In genomic region chr12:20439634-20440033, GRCh38 we compare ENCODE assay signal across 15 cellular contexts.
"Had no signal": no experiment of that assay in that cellular context is flagged by ENCODE, and none has a peak within 500 bp of the region (broad histone marks: within the 10 kb centered on the region; RNA-seq: fewer than 3 reads in every experiment).

No MANE protein-coding gene starts in this region.

- H3K9me3 ChIP-seq: breast epithelium, SJSA1, upper lobe of right lung had no signal

- H3K4me1 Mint-ChIP-seq: activated CD4-positive, alpha-beta T cell treated with anti-CD3 and anti-CD28 coated beads, Interleukin-2, amount 10 ng/mL, durations not matched to agents 24 days and 14 days; activated naive CD8-positive, alpha-beta T cell treated with anti-CD3 and anti-CD28 coated beads, Interleukin-2, amount 10 ng/mL, durations not matched to agents 7 days and 5 days; memory B cell had no signal

- H3K27me3 Mint-ChIP-seq: activated CD4-positive, alpha-beta T cell treated with anti-CD3 and anti-CD28 coated beads, Interleukin-2, amount 10 ng/mL, durations not matched to agents 24 days and 14 days; memory B cell; stimulated activated naive CD8-positive, alpha-beta T cell treated with anti-CD3 and anti-CD28 coated beads, Interleukin-15, Interleukin-2, amounts not matched to agents 100 ng/mL and 50 ng/mL, for 24 hours had no signal

- DNase-seq: activated CD4-positive, alpha-beta T cell treated with anti-CD3 and anti-CD28 coated beads, Interleukin-2, amount 10 ng/mL, durations not matched to agents 24 days and 14 days; activated CD4-positive, CD25-positive, alpha-beta regulatory T cell; activated naive CD8-positive, alpha-beta T cell treated with anti-CD3 and anti-CD28 coated beads, Interleukin-2, amount 10 ng/mL, durations not matched to agents 7 days and 5 days; anterior cingulate cortex; foreskin keratinocyte; upper lobe of right lung had no signal

- H3K36me3 Mint-ChIP-seq: activated naive CD8-positive, alpha-beta T cell treated with anti-CD3 and anti-CD28 coated beads, Interleukin-2, amount 10 ng/mL, durations not matched to agents 7 days and 5 days; memory B cell; natural killer cell treated with Interleukin-12 subunit alpha and Interleukin-12 subunit beta and Interleukin-15 and Interleukin-18, amount 100 ng/mL, for 72 hours had no signal

- ATAC-seq: esophagus mucosa; foreskin keratinocyte; left lobe of liver; natural killer cell treated with Interleukin-12 subunit alpha and Interleukin-12 subunit beta and Interleukin-15 and Interleukin-18, amount 100 ng/mL, for 72 hours; upper lobe of right lung had no signal

- H3K36me3 ChIP-seq: breast epithelium, SJSA1, upper lobe of right lung had no signal

- H3K4me3 Mint-ChIP-seq: activated CD4-positive, alpha-beta T cell treated with anti-CD3 and anti-CD28 coated beads, Interleukin-2, amount 10 ng/mL, durations not matched to agents 24 days and 14 days; activated naive CD8-positive, alpha-beta T cell treated with anti-CD3 and anti-CD28 coated beads, Interleukin-2, amount 10 ng/mL, durations not matched to agents 7 days and 5 days; activated T-helper 1 cell treated with anti-CD3 and anti-CD28 coated beads, Interleukin-12 subunit alpha, Interleukin-12 subunit beta, Interleukin-2, Interleukin-4 antibody, amounts not matched to agents 30 ng/mL and 10 ng/mL and 1 ng/mL, durations not matched to agents 14 hours and 24 hours and 36 hours; memory B cell; natural killer cell treated with Interleukin-12 subunit alpha and Interleukin-12 subunit beta and Interleukin-15 and Interleukin-18, amount 100 ng/mL, for 72 hours; stimulated activated naive CD8-positive, alpha-beta T cell treated with anti-CD3 and anti-CD28 coated beads, Interleukin-15, Interleukin-2, amounts not matched to agents 100 ng/mL and 50 ng/mL, for 24 hours; T-helper 2 cell treated with Interferon-gamma antibody and Interleukin-4, amounts not matched to agents 5 μg/mL and 100 μg/mL, for 36 hours had no signal

- H3K4me1 ChIP-seq: breast epithelium, foreskin keratinocyte, SJSA1, upper lobe of right lung had no signal

- H3K4me3 ChIP-seq: breast epithelium, SJSA1, upper lobe of right lung had no signal

- H3K27me3 ChIP-seq: breast epithelium, foreskin keratinocyte, SJSA1, upper lobe of right lung had no signal

- H3K27ac Mint-ChIP-seq: activated CD4-positive, alpha-beta T cell treated with anti-CD3 and anti-CD28 coated beads, Interleukin-2, amount 10 ng/mL, durations not matched to agents 24 days and 14 days; activated naive CD8-positive, alpha-beta T cell treated with anti-CD3 and anti-CD28 coated beads, Interleukin-2, amount 10 ng/mL, durations not matched to agents 7 days and 5 days; activated T-helper 1 cell treated with anti-CD3 and anti-CD28 coated beads, Interleukin-12 subunit alpha, Interleukin-12 subunit beta, Interleukin-2, Interleukin-4 antibody, amounts not matched to agents 30 ng/mL and 10 ng/mL and 1 ng/mL, durations not matched to agents 14 hours and 24 hours and 36 hours; memory B cell; natural killer cell treated with Interleukin-12 subunit alpha and Interleukin-12 subunit beta and Interleukin-15 and Interleukin-18, amount 100 ng/mL, for 72 hours; stimulated activated naive CD8-positive, alpha-beta T cell treated with anti-CD3 and anti-CD28 coated beads, Interleukin-15, Interleukin-2, amounts not matched to agents 100 ng/mL and 50 ng/mL, for 24 hours; T-helper 2 cell treated with Interferon-gamma antibody and Interleukin-4, amounts not matched to agents 5 μg/mL and 100 μg/mL, for 36 hours had no signal

- H3K27ac ChIP-seq: breast epithelium, foreskin keratinocyte, SJSA1, upper lobe of right lung had no signal

- H3K9me3 Mint-ChIP-seq: activated CD4-positive, alpha-beta T cell treated with anti-CD3 and anti-CD28 coated beads, Interleukin-2, amount 10 ng/mL, durations not matched to agents 24 days and 14 days; activated naive CD8-positive, alpha-beta T cell treated with anti-CD3 and anti-CD28 coated beads, Interleukin-2, amount 10 ng/mL, durations not matched to agents 7 days and 5 days; activated T-helper 1 cell treated with anti-CD3 and anti-CD28 coated beads, Interleukin-12 subunit alpha, Interleukin-12 subunit beta, Interleukin-2, Interleukin-4 antibody, amounts not matched to agents 30 ng/mL and 10 ng/mL and 1 ng/mL, durations not matched to agents 14 hours and 24 hours and 36 hours; natural killer cell treated with Interleukin-12 subunit alpha and Interleukin-12 subunit beta and Interleukin-15 and Interleukin-18, amount 100 ng/mL, for 72 hours; stimulated activated naive CD8-positive, alpha-beta T cell treated with anti-CD3 and anti-CD28 coated beads, Interleukin-15, Interleukin-2, amounts not matched to agents 100 ng/mL and 50 ng/mL, for 24 hours; T-helper 2 cell treated with Interferon-gamma antibody and Interleukin-4, amounts not matched to agents 5 μg/mL and 100 μg/mL, for 36 hours had no signal
